In the genomic region with DNA sequence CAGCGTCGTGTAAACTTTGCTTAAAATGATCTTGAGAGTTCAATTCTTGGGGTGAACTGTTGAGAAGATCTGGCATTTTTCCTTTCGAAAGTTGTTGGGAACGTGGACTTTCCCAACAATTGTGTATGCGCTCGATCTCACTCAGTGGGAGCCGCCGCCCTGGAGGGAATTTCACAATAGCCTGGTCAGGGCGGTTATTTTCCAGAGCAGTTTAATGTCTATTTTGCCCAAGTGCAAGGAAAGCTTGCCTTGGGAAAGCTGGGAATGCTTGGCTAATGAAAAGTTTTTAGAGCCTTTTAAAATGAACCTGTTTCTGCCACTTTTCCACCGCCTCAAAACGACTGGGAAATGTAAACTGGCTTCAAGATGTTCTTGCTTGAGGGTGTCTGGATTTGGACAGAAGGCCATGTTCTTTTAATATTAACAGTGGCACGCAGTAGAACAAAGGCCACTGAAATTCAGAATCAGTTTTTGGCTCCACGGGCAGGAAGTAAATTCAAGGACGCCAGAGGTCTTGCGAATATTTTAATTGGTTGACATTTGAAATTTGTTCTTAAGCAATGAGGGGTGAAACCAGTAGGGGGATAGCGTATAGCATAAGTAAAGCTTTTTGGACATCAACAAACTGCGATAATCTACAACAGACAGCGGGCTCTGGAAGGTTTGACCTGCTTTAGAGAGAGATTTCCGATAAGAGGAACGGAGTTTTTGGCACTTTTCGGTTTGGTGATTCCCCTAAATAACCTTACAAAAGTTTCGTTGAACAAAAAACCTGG, we compare ENCODE assay signal across 1 cellular context.
TF ChIP-seq lines count a peak whose summit lies in the region.

No MANE protein-coding gene starts in this region.

TF ChIP-seq in HepG2, 621 proteins besides CTCF, POLR2A, EP300 and RAD21 (continued from another document):
- TF ChIP-seq, protein P1, sequence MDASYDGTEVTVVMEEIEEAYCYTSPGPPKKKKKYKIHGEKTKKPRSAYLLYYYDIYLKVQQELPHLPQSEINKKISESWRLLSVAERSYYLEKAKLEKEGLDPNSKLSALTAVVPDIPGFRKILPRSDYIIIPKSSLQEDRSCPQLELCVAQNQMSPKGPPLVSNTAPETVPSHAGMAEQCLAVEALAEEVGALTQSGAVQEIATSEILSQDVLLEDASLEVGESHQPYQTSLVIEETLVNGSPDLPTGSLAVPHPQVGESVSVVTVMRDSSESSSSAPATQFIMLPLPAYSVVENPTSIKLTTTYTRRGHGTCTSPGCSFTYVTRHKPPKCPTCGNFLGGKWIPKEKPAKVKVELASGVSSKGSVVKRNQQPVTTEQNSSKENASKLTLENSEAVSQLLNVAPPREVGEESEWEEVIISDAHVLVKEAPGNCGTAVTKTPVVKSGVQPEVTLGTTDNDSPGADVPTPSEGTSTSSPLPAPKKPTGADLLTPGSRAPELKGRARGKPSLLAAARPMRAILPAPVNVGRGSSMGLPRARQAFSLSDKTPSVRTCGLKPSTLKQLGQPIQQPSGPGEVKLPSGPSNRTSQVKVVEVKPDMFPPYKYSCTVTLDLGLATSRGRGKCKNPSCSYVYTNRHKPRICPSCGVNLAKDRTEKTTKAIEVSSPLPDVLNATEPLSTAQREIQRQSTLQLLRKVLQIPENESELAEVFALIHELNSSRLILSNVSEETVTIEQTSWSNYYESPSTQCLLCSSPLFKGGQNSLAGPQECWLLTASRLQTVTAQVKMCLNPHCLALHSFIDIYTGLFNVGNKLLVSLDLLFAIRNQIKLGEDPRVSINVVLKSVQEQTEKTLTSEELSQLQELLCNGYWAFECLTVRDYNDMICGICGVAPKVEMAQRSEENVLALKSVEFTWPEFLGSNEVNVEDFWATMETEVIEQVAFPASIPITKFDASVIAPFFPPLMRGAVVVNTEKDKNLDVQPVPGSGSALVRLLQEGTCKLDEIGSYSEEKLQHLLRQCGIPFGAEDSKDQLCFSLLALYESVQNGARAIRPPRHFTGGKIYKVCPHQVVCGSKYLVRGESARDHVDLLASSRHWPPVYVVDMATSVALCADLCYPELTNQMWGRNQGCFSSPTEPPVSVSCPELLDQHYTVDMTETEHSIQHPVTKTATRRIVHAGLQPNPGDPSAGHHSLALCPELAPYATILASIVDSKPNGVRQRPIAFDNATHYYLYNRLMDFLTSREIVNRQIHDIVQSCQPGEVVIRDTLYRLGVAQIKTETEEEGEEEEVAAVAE (CRISPR knock-in tag; IDR thresholded peaks at IDR 0.05; ENCODE audit: borderline replicate concordance) = peak; percentile 4; the same call in 1 of the 2 replicates
- TF ChIP-seq, protein P2, sequence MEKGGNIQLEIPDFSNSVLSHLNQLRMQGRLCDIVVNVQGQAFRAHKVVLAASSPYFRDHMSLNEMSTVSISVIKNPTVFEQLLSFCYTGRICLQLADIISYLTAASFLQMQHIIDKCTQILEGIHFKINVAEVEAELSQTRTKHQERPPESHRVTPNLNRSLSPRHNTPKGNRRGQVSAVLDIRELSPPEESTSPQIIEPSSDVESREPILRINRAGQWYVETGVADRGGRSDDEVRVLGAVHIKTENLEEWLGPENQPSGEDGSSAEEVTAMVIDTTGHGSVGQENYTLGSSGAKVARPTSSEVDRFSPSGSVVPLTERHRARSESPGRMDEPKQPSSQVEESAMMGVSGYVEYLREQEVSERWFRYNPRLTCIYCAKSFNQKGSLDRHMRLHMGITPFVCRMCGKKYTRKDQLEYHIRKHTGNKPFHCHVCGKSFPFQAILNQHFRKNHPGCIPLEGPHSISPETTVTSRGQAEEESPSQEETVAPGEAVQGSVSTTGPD (CRISPR knock-in tag; IDR thresholded peaks at IDR 0.05) = peak; percentile 50; the same call in 1 of the 2 replicates
- TF ChIP-seq RXRB (CRISPR knock-in tag; IDR thresholded peaks at IDR 0.05; ENCODE audit: borderline replicate concordance) (no peak), PAX8 (CRISPR knock-in tag; IDR thresholded peaks at IDR 0.05; ENCODE audit: borderline replicate concordance) (no peak)
- TF ChIP-seq, protein P3, sequence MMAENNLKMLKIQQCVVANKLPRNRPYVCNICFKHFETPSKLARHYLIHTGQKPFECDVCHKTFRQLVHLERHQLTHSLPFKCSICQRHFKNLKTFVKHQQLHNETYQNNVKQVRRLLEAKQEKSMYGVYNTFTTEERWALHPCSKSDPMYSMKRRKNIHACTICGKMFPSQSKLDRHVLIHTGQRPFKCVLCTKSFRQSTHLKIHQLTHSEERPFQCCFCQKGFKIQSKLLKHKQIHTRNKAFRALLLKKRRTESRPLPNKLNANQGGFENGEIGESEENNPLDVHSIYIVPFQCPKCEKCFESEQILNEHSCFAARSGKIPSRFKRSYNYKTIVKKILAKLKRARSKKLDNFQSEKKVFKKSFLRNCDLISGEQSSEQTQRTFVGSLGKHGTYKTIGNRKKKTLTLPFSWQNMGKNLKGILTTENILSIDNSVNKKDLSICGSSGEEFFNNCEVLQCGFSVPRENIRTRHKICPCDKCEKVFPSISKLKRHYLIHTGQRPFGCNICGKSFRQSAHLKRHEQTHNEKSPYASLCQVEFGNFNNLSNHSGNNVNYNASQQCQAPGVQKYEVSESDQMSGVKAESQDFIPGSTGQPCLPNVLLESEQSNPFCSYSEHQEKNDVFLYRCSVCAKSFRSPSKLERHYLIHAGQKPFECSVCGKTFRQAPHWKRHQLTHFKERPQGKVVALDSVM (CRISPR knock-in tag; IDR thresholded peaks at IDR 0.05) = peak; percentile 20; the same call in 1 of the 2 replicates
TF ChIP-seq in HepG2: peak in this region for 88.
